In genomic region chrX:119833905-119834304, GRCh38 we compare ENCODE assay signal across 1 cellular context.
TF ChIP-seq lines count a peak whose summit lies in the region.

No MANE protein-coding gene starts in this region.

TF ChIP-seq in endothelial cell of umbilical vein, 7 proteins besides CTCF, POLR2A, EP300 and RAD21:
- TF ChIP-seq FOS (IDR thresholded peaks at IDR 0.05; ENCODE audit: borderline replicate concordance, insufficient read depth, low read length): no peak
- TF ChIP-seq POLR2AphosphoS5 (IDR thresholded peaks at IDR 0.05; ENCODE audit: insufficient read depth, low read depth, low read length): no peak
- no peak for TF ChIP-seq EZH2 (IDR thresholded peaks at IDR 0.05; ENCODE audit: borderline replicate concordance, low read depth, low read length, severe bottlenecking)
- no peak for TF ChIP-seq JUN (IDR thresholded peaks at IDR 0.05; ENCODE audit: borderline replicate concordance, insufficient read depth, insufficient read length, low read depth)
- no peak for TF ChIP-seq MYC (IDR thresholded peaks at IDR 0.05; ENCODE audit: low read depth, low read length)
- TF ChIP-seq GATA2 (IDR thresholded peaks at IDR 0.05; ENCODE audit: insufficient read depth, insufficient read length, low read depth, low read length): no peak
